In genomic region chr5:73899916-73900315, GRCh38 we compare ENCODE assay signal across 18 cellular contexts.
"Had no signal": no experiment of that assay in that cellular context is flagged by ENCODE, and none has a peak within 500 bp of the region (broad histone marks: within the 10 kb centered on the region; RNA-seq: fewer than 3 reads in every experiment).

No MANE protein-coding gene starts in this region.

- H2AFZ ChIP-seq: parathyroid adenoma had no signal

- H3K4me3 Mint-ChIP-seq: activated naive CD8-positive, alpha-beta T cell treated with anti-CD3 and anti-CD28 coated beads, Interleukin-2, amount 10 ng/mL, durations not matched to agents 7 days and 5 days; endodermal cell; nephron; stimulated activated naive B cell treated with anti-CD40 and anti-IgM and Interleukin-4, amounts not matched to agents 10 μg/mL and 1 μg/mL and 100 μg/mL, for 72 hours had no signal

- H3K4me1 ChIP-seq: parathyroid adenoma, sigmoid colon, testis had no signal

- H3K79me2 ChIP-seq: parathyroid adenoma had no signal

- ATAC-seq: left lung had no signal

- H3K9me3 ChIP-seq: left lung, sigmoid colon, testis, upper lobe of left lung had no signal

- H3K4me1 Mint-ChIP-seq: activated naive CD8-positive, alpha-beta T cell treated with anti-CD3 and anti-CD28 coated beads, Interleukin-2, amount 10 ng/mL, durations not matched to agents 7 days and 5 days had no signal

- H3K9me3 Mint-ChIP-seq: activated naive CD8-positive, alpha-beta T cell treated with anti-CD3 and anti-CD28 coated beads, Interleukin-2, amount 10 ng/mL, durations not matched to agents 7 days and 5 days; endodermal cell; nephron; stimulated activated naive B cell treated with anti-CD40 and anti-IgM and Interleukin-4, amounts not matched to agents 10 μg/mL and 1 μg/mL and 100 μg/mL, for 72 hours had no signal

- H3K4me3 ChIP-seq: coronary artery, left lung, sigmoid colon, smooth muscle cell, testis, upper lobe of left lung had no signal

- H3K27me3 ChIP-seq: left lung, sigmoid colon, testis, upper lobe of left lung had no signal

- H3K27ac ChIP-seq: coronary artery, left lung, parathyroid adenoma, sigmoid colon, testis, upper lobe of left lung had no signal

- DNase-seq: activated CD8-positive, alpha-beta memory T cell treated with anti-CD3 and anti-CD28 coated beads, Interleukin-2, amount 50 U/mL, for 48 hours; activated naive CD4-positive, alpha-beta T cell treated with Interleukin-2 at 50 U/mL for 16 hours; activated naive CD8-positive, alpha-beta T cell treated with anti-CD3 and anti-CD28 coated beads, Interleukin-2, amount 10 ng/mL, durations not matched to agents 7 days and 5 days; activated T-cell treated with anti-CD3 and anti-CD28 coated beads, Interleukin-2, amount 50 U/mL, for 48 hours; cerebellar nuclear complex; endodermal cell; kidney; left lung; sigmoid colon; stimulated activated CD4-positive, alpha-beta T cell treated with anti-CD3 and anti-CD28 coated beads, Interleukin-15, amount 100 ng/mL, for 24 hours; stimulated activated naive B cell treated with anti-CD40 and anti-IgM and Interleukin-4, amounts not matched to agents 10 μg/mL and 1 μg/mL and 100 μg/mL, for 72 hours; T-helper 9 cell; testis had no signal

- H3K4me2 ChIP-seq: smooth muscle cell had no signal

- H3K36me3 Mint-ChIP-seq: activated naive CD8-positive, alpha-beta T cell treated with anti-CD3 and anti-CD28 coated beads, Interleukin-2, amount 10 ng/mL, durations not matched to agents 7 days and 5 days; stimulated activated naive B cell treated with anti-CD40 and anti-IgM and Interleukin-4, amounts not matched to agents 10 μg/mL and 1 μg/mL and 100 μg/mL, for 72 hours had no signal

- H3K27ac Mint-ChIP-seq: activated naive CD8-positive, alpha-beta T cell treated with anti-CD3 and anti-CD28 coated beads, Interleukin-2, amount 10 ng/mL, durations not matched to agents 7 days and 5 days; endodermal cell had no signal

- H3K36me3 ChIP-seq: left lung, sigmoid colon, upper lobe of left lung had no signal
